In the genomic region with DNA sequence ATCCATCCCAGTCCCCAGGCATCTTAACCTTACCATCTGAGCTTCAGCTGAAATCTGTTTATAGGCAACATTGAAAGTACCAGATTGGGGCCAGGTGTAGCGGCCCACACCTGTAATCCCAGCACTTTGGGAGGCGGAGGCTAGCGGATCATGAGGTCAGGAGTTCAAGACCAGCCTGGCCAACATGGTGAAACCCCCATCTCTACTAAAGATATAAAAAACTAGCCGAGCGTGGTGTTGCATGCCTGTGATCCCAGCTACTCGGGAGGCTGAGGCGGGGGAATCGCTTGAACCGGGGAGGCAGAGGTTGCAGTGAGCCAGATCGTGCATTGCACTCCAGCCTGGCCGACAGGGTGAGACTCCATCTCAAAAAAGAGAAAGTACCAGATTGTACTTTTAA, we compare ENCODE assay signal across 24 cellular contexts.
"Had no signal": no experiment of that assay in that cellular context is flagged by ENCODE, and none has a peak within 500 bp of the region (broad histone marks: within the 10 kb centered on the region; RNA-seq: fewer than 3 reads in every experiment).

No MANE protein-coding gene starts in this region.

- H3K9ac ChIP-seq: neural progenitor cell had no signal

- H2AFZ ChIP-seq: neural progenitor cell had no signal

- H3K9me3 ChIP-seq: colonic mucosa, left ventricle myocardium inferior, right lobe of liver, tibial artery, upper lobe of right lung had no signal

- DNase-seq: activated CD4-positive, alpha-beta memory T cell treated with anti-CD3 and anti-CD28 coated beads for 36 hours; activated CD4-positive, alpha-beta T cell treated with anti-CD3 and anti-CD28 coated beads, Interleukin-2, amount 10 ng/mL, durations not matched to agents 24 days and 14 days; activated CD8-positive, alpha-beta memory T cell treated with anti-CD3 and anti-CD28 coated beads, Interleukin-2, amount 50 U/mL, for 4 hours; activated naive CD4-positive, alpha-beta T cell treated with anti-CD3 and anti-CD28 coated beads, Interleukin-2, amount 50 U/mL, for 16 hours; activated T-cell treated with anti-CD3 and anti-CD28 coated beads, Interleukin-2, amount 50 U/mL, for 1 hour; amniotic stem cell; brain microvascular endothelial cell; central memory CD4-positive, alpha-beta T cell; colonic mucosa; effector CD8-positive, alpha-beta T cell; glutamatergic neuron; islet precursor cell; left ventricle myocardium inferior; midbrain; naive thymus-derived CD4-positive, alpha-beta T cell; right lobe of liver; stimulated activated CD4-positive, alpha-beta T cell treated with anti-CD3 and anti-CD28 coated beads, Interleukin-2, amount 100 ng/mL, for 48 hours; stimulated activated naive CD4-positive, alpha-beta T cell treated with Interleukin-2 at 50 U/mL for 16 hours; tibial artery; upper lobe of right lung had no signal

- H3K4me3 Mint-ChIP-seq: activated CD4-positive, alpha-beta memory T cell treated with anti-CD3 and anti-CD28 coated beads for 36 hours; activated CD4-positive, alpha-beta T cell treated with anti-CD3 and anti-CD28 coated beads, Interleukin-2, amount 10 ng/mL, durations not matched to agents 24 days and 14 days; naive thymus-derived CD4-positive, alpha-beta T cell; neural progenitor cell had no signal

- H3K4me2 ChIP-seq: neural progenitor cell had no signal

- H3K4me3 ChIP-seq: colonic mucosa, neural progenitor cell, right lobe of liver, SK-N-MC, tibial artery, upper lobe of right lung had no signal

- H3K27ac Mint-ChIP-seq: activated CD4-positive, alpha-beta memory T cell treated with anti-CD3 and anti-CD28 coated beads for 36 hours; activated CD4-positive, alpha-beta T cell treated with anti-CD3 and anti-CD28 coated beads, Interleukin-2, amount 10 ng/mL, durations not matched to agents 24 days and 14 days; activated T-helper 2 cell treated with anti-CD3 and anti-CD28 coated beads, Interferon-gamma antibody, Interleukin-2, Interleukin-4, amounts not matched to agents 10 μg/mL and 5 μg/mL and 100 μg/mL, durations not matched to agents 14 hours and 24 hours and 36 hours; naive thymus-derived CD4-positive, alpha-beta T cell; neural progenitor cell had no signal

- ATAC-seq: activated CD4-positive, CD25-positive, alpha-beta regulatory T cell treated with anti-CD3 and anti-CD28 coated beads, Interleukin-2, amount 50 U/mL, for 24 hours; naive thymus-derived CD4-positive, alpha-beta T cell; right lobe of liver had no signal

- H3K27me3 ChIP-seq: brain microvascular endothelial cell, colonic mucosa, neural progenitor cell, right lobe of liver, tibial artery, upper lobe of right lung had no signal

- H3K27me3 Mint-ChIP-seq: activated CD4-positive, alpha-beta memory T cell treated with anti-CD3 and anti-CD28 coated beads for 36 hours; activated CD4-positive, alpha-beta T cell treated with anti-CD3 and anti-CD28 coated beads, Interleukin-2, amount 10 ng/mL, durations not matched to agents 24 days and 14 days; naive thymus-derived CD4-positive, alpha-beta T cell had no signal

- H3K4me1 Mint-ChIP-seq: neural progenitor cell had no signal

- H3K9me3 Mint-ChIP-seq: activated CD4-positive, alpha-beta T cell treated with anti-CD3 and anti-CD28 coated beads, Interleukin-2, amount 10 ng/mL, durations not matched to agents 24 days and 14 days; activated T-helper 2 cell treated with anti-CD3 and anti-CD28 coated beads, Interferon-gamma antibody, Interleukin-2, Interleukin-4, amounts not matched to agents 10 μg/mL and 5 μg/mL and 100 μg/mL, durations not matched to agents 14 hours and 24 hours and 36 hours; neural progenitor cell had no signal

- H3K27ac ChIP-seq: brain microvascular endothelial cell, neural progenitor cell, SK-N-MC, tibial artery had no signal

- H3K4me1 ChIP-seq: colonic mucosa, neural progenitor cell had no signal
